Comparison of ENCODE assay signal across 11 cellular contexts in genomic region chr6:12291083-12291784, GRCh38. TPM values are rescaled to one million over a fixed set of nuclear protein-coding genes. Genes with fewer than 3 reads are reported as not detected.
DNase-seq lines count a peak whose midpoint lies in the region; ATAC-seq, FAIRE-seq and TF ChIP-seq lines count a peak whose summit lies in the region.
"Had no signal": no experiment of that assay in that cellular context is flagged by ENCODE, and none has a peak within 500 bp of the region (broad histone marks: within the 10 kb centered on the region; RNA-seq: fewer than 3 reads in every experiment).

No MANE protein-coding gene starts in this region.

- H3K36me3 ChIP-seq in BJ (ENCODE audit: control insufficient read depth, insufficient read depth, low read length): no peaks in the 10 kb centered on the region
- H3K36me3 ChIP-seq in endothelial cell of umbilical vein (ENCODE audit: control insufficient read depth in 2 of 2, extremely low read depth in 1 of 2, insufficient read depth in 2 of 2, low read length in 2 of 2): peaks cover 34 to 48% of the 10 kb centered on the region in 2 experiments
- no peaks in the 10 kb centered on the region for H3K36me3 ChIP-seq in osteoblast (ENCODE audit: insufficient read depth, low read length)

- dilution Hi-C loops in endothelial cell of umbilical vein (cut with MboI; ENCODE audit: extremely low pct_ligation_motif_present, low sequenced_read_pairs): loop anchor here (10.0 to 25.0 kb wide), 4 partner anchors 196 to 679 kb away; no protein-coding TSS in a partner anchor

- no TSS peak for BruUV-seq in endothelial cell of umbilical vein (replicated peaks; lab: Mats Ljungman, UMichigan)

- H3K9me1 ChIP-seq in endothelial cell of umbilical vein (replicated peaks; ENCODE audit: control insufficient read depth, extremely low read depth, insufficient read depth, low read length): no peaks in the 10 kb centered on the region

- peak overlapping the region; percentile 98 for H3K27ac ChIP-seq in endothelial cell of umbilical vein (ENCODE audit: insufficient read depth, low read depth, low read length)
- no peak overlapping the region for H3K27ac ChIP-seq in osteoblast (ENCODE audit: low read depth, low read length)

- CTCF ChIA-PET in BJ (lab: Yijun Ruan, JAX) (interaction anchor here (0.7 to 14.0 kb wide), 26 partner anchors 9 to 706 kb away, joined by 3 to 212 read pairs (median 3); no protein-coding TSS in a partner anchor), endothelial cell of umbilical vein (lab: Charles Lee) (interaction anchor here (1.1 to 4.6 kb wide), 8 partner anchors 192 to 683 kb away, joined by 3 to 89 read pairs (median 10); no protein-coding TSS in a partner anchor)

- H3K27me3 ChIP-seq in BJ (ENCODE audit: control insufficient read depth, insufficient read depth, low read length) (no peaks in the 10 kb centered on the region), endothelial cell of umbilical vein (ENCODE audit: control insufficient read depth in 2 of 2, insufficient read depth in 2 of 2, low read length in 2 of 2) (no peaks in the 10 kb centered on the region), osteoblast (ENCODE audit: insufficient read depth, low read length) (no peaks in the 10 kb centered on the region)

- H2AFZ ChIP-seq in endothelial cell of umbilical vein (ENCODE audit: low read depth, low read length): no peak overlapping the region
- H2AFZ ChIP-seq in osteoblast (ENCODE audit: low read length): no peak overlapping the region

- peak overlapping the region; percentile 99 for H3K9ac ChIP-seq in endothelial cell of umbilical vein (replicated peaks; ENCODE audit: extremely low read depth, insufficient read depth, low read length)

- H3K79me2 ChIP-seq in endothelial cell of umbilical vein (ENCODE audit: control insufficient read depth, insufficient read depth, low read length): peaks cover 53% of the 10 kb centered on the region
- peaks cover 11% of the 10 kb centered on the region for H3K79me2 ChIP-seq in osteoblast (ENCODE audit: insufficient read depth, low read length)

- intact Hi-C loops in endothelial cell of umbilical vein (cut with micrococcal nuclease): loop anchor here (2.0 to 5.0 kb wide), 2 partner anchors 246 to 1079 kb away; no protein-coding TSS in a partner anchor

- TF ChIP-seq POLR2A in endothelial cell of umbilical vein (IDR thresholded peaks at IDR 0.05; ENCODE audit: low read depth, low read length): no peak

- ATAC-seq in HG03457 (IDR thresholded peaks at IDR 0.05; ENCODE audit: unreplicated experiment): no peak
- ATAC-seq in activated CD4-positive, CD25-positive, alpha-beta regulatory T cell treated with anti-CD3 and anti-CD28 coated beads, Interleukin-2, amount 50 U/mL, for 24 hours: no peak

- H4K20me1 ChIP-seq in endothelial cell of umbilical vein (replicated peaks; ENCODE audit: control insufficient read depth, extremely low read depth, insufficient read depth, low read length) (peaks cover 4% of the 10 kb centered on the region), osteoblast (ENCODE audit: insufficient read depth, low read length) (no peaks in the 10 kb centered on the region)

- no peak for FAIRE-seq in endothelial cell of umbilical vein (lab: Jason Lieb, UNC)

- peak overlapping the region; percentile 58 for H3K4me3 ChIP-seq in BJ (ENCODE audit: low read depth, low read length)
- H3K4me3 ChIP-seq in endothelial cell of umbilical vein (replicated peaks in 1 of 3; ENCODE audit: insufficient read depth in 1 of 3, low read depth in 1 of 3, low read length in 3 of 3): peak overlapping the region; percentile 91 to 98 (median 96)
- peak overlapping the region; percentile 79 for H3K4me3 ChIP-seq in osteoblast (ENCODE audit: insufficient read depth, low read length)

- POLR2A ChIA-PET in BJ (lab: Charles Lee) (interaction anchor here (0.7 kb wide), 1 partner anchor 656 kb away, joined by 4 read pairs; no protein-coding TSS in a partner anchor), endothelial cell of umbilical vein (lab: Charles Lee) (interaction anchor here (0.6 to 4.3 kb wide), 12 partner anchors 8 to 706 kb away, joined by 4 to 125 read pairs (median 19); partner anchors contain the start of gene HIVEP1)

- H3K4me1 ChIP-seq in endothelial cell of umbilical vein (ENCODE audit: control insufficient read depth, extremely low read depth, insufficient read depth, low read length) (peaks cover 37% of the 10 kb centered on the region), osteoblast (ENCODE audit: insufficient read depth, low read length) (peaks cover 38% of the 10 kb centered on the region)

- no peaks in the 10 kb centered on the region for H3K9me3 ChIP-seq in endothelial cell of umbilical vein (replicated peaks; ENCODE audit: control insufficient read depth, insufficient read depth, low read length)
- no peaks in the 10 kb centered on the region for H3K9me3 ChIP-seq in osteoblast (ENCODE audit: low read depth, low read length)

- H3K4me2 ChIP-seq in endothelial cell of umbilical vein (ENCODE audit: insufficient read depth, low read length) (peak overlapping the region; percentile 93), osteoblast (ENCODE audit: insufficient read depth, low read length) (peak overlapping the region; percentile 91)

- no peak for DNase-seq in BJ (ENCODE audit: low read depth)
- DNase-seq in NCI-H2081 treated with DMSO at 0.1 percent for 48 hours (lab: John Stamatoyannopoulos, UW): peak; percentile 42
- DNase-seq in endothelial cell of umbilical vein (ENCODE audit: low read depth, low spot score): no peak
- no peak for DNase-seq in osteoblast (ENCODE audit: insufficient read length, low spot score, missing footprints)
- DNase-seq in activated gamma-delta T cell (lab: John Stamatoyannopoulos, UW): no peak
- DNase-seq in activated CD4-positive, alpha-beta T cell treated with anti-CD3 and anti-CD28 coated beads for 1 hour: no peak
- DNase-seq: activated CD4-positive, alpha-beta memory T cell treated with anti-CD3 and anti-CD28 coated beads, Interleukin-2, amount 10 ng/mL, durations not matched to agents 7 days and 5 days; DMS153; NCI-H774 had no signal

- no peak for TF ChIP-seq CTCF in BJ (IDR thresholded peaks at IDR 0.05; ENCODE audit: insufficient read depth, low read depth, low read length)
- TF ChIP-seq CTCF in endothelial cell of umbilical vein (IDR thresholded peaks at IDR 0.05; ENCODE audit: extremely low read depth in 1 of 2, insufficient read depth in 1 of 2, low read depth in 1 of 2, low read length in 2 of 2): no peak
- no peak for TF ChIP-seq CTCF in osteoblast (IDR thresholded peaks at IDR 0.05; ENCODE audit: extremely low read depth, low read depth, low read length)

TF ChIP-seq in endothelial cell of umbilical vein, 7 proteins besides CTCF, POLR2A, EP300 and RAD21:
- TF ChIP-seq POLR2AphosphoS5 (IDR thresholded peaks at IDR 0.05; ENCODE audit: insufficient read depth, low read depth, low read length) (peak; percentile 73), MYC (IDR thresholded peaks at IDR 0.05; ENCODE audit: low read depth, low read length) (no peak)

RNA-seq across cellular contexts. Expression of gene EDN1, which starts 1.1 kb away (rescaled TPM):
- polyA plus RNA-seq in BJ (2011; rRNA removed): 3.2 and 4.0 TPM in 2 replicates
- polyA minus RNA-seq in BJ (2011; rRNA and poly(A)+ RNA removed): 2.2 and 2.8 TPM in 2 replicates
- 493 and 514 TPM in 2 replicates for total RNA-seq in endothelial cell of umbilical vein
- polyA plus RNA-seq in endothelial cell of umbilical vein: 492 and 498 TPM in 2 replicates
- polyA plus RNA-seq in endothelial cell of umbilical vein (2011; cell fraction: cytosol; rRNA removed): 660 and 712 TPM in 2 replicates
- polyA plus RNA-seq in endothelial cell of umbilical vein (2011; cell fraction: nucleus; rRNA removed): 777 and 878 TPM in 2 replicates
- 406 and 493 TPM in 2 replicates for polyA plus RNA-seq in endothelial cell of umbilical vein (2012)
- polyA minus RNA-seq in endothelial cell of umbilical vein: 345 and 433 TPM in 2 replicates
- 1.2 TPM for polyA minus RNA-seq in endothelial cell of umbilical vein (2011; cell fraction: cytosol; rRNA and poly(A)+ RNA removed)
- 248 and 267 TPM in 2 replicates for polyA minus RNA-seq in endothelial cell of umbilical vein (2011; cell fraction: nucleus; rRNA and poly(A)+ RNA removed)
- total RNA-seq in osteoblast: 0.88 and 1.4 TPM in 2 replicates

Comparison
In these comparisons a context has a peak if more than half of its experiments do, and no peak if none do; other contexts are left out.
1. RNA of gene EDN1, which starts 1.1 kb away (total RNA-seq): 493 to 514 TPM in endothelial cell of umbilical vein; 0.88 to 1.4 TPM in osteoblast; every median in the first group is over 100 times any median in the second.
2. Peak in every context shown above with its lines, with median percentiles within 50 percentile points of each other: H3K4me3 ChIP-seq.